In genomic region chr2:121366040-121366439, GRCh38 we compare ENCODE assay signal across 22 cellular contexts.
A peak's percentile ranks its signal among the peaks of the same experiment; 100 is the strongest.
DNase-seq lines count a peak whose midpoint lies in the region; ATAC-seq, FAIRE-seq and TF ChIP-seq lines count a peak whose summit lies in the region.
"Had no signal": no experiment of that assay in that cellular context is flagged by ENCODE, and none has a peak within 500 bp of the region (broad histone marks: within the 10 kb centered on the region; RNA-seq: fewer than 3 reads in every experiment).

No MANE protein-coding gene starts in this region.

- no peak for DNase-seq in natural killer cell
- no peak for DNase-seq in natural killer cell treated with Interleukin-12 subunit alpha and Interleukin-12 subunit beta and Interleukin-15 and Interleukin-18, amount 100 ng/mL, for 72 hours (ENCODE audit: low spot score)
- peak; percentile 49 for DNase-seq in NCI-H82 treated with DMSO at 0.1 percent for 48 hours (lab: John Stamatoyannopoulos, UW; ENCODE audit: unreplicated experiment)
- peak; percentile 15 for DNase-seq in endothelial cell of umbilical vein (ENCODE audit: low read depth, low spot score)
- no peak for DNase-seq in NCI-H1105 (lab: John Stamatoyannopoulos, UW)
- DNase-seq in RCC 7860 (ENCODE audit: low spot score) = no peak
- DNase-seq: ACHN, C1 segment of cervical spinal cord, DMS 273 treated with DMSO at 0.1 percent for 48 hours, DND-41, KBM-7, MV-4-11, NCI-H1417, NCI-H187, NCI-H2227 treated with DMSO at 0.1 percent for 48 hours, NCI-H510A treated with DMSO at 0.1 percent for 48 hours, NCI-H774, PC-9 had no signal

- peaks cover 7 to 17% of the 10 kb centered on the region in 2 experiments for H3K36me3 ChIP-seq in endothelial cell of umbilical vein (ENCODE audit: control insufficient read depth in 2 of 2, extremely low read depth in 1 of 2, insufficient read depth in 2 of 2, low read length in 2 of 2)

- H3K27ac ChIP-seq in endothelial cell of umbilical vein (ENCODE audit: insufficient read depth, low read depth, low read length) = no peak overlapping the region
- H3K27ac ChIP-seq: PC-9, SJSA1 had no signal

- peaks cover 5% of the 10 kb centered on the region in 2 donors for H3K4me1 Mint-ChIP-seq in natural killer cell
- peaks cover 0 to 7% of the 10 kb centered on the region in 2 donors for H3K4me1 Mint-ChIP-seq in natural killer cell treated with Interleukin-12 subunit alpha and Interleukin-12 subunit beta and Interleukin-15 and Interleukin-18, amount 100 ng/mL, for 72 hours (ENCODE audit: low read depth in 2 of 2)

- peaks cover 24% of the 10 kb centered on the region for H3K4me1 ChIP-seq in endothelial cell of umbilical vein (ENCODE audit: control insufficient read depth, extremely low read depth, insufficient read depth, low read length)
- H3K4me1 ChIP-seq: SJSA1 had no signal

- FAIRE-seq in endothelial cell of umbilical vein (lab: Jason Lieb, UNC) = peak; percentile 85
- no peak for FAIRE-seq in RCC 7860 (lab: Jason Lieb, UNC)
- FAIRE-seq: H1, HepG2 had no signal

- no peak overlapping the region for H3K4me3 ChIP-seq in endothelial cell of umbilical vein (replicated peaks in 1 of 3; ENCODE audit: insufficient read depth in 1 of 3, low read depth in 1 of 3, low read length in 3 of 3)
- H3K4me3 ChIP-seq: PC-9, SJSA1 had no signal

- H3K9me3 Mint-ChIP-seq in natural killer cell = no peaks in the 10 kb centered on the region
- no peaks in the 10 kb centered on the region for H3K9me3 Mint-ChIP-seq in natural killer cell treated with Interleukin-12 subunit alpha and Interleukin-12 subunit beta and Interleukin-15 and Interleukin-18, amount 100 ng/mL, for 72 hours

- H3K4me3 Mint-ChIP-seq in natural killer cell = no peak overlapping the region
- H3K4me3 Mint-ChIP-seq in natural killer cell treated with Interleukin-12 subunit alpha and Interleukin-12 subunit beta and Interleukin-15 and Interleukin-18, amount 100 ng/mL, for 72 hours = no peak overlapping the region

- no peaks in the 10 kb centered on the region for H3K27me3 Mint-ChIP-seq in natural killer cell (ENCODE audit: low read depth in 2 of 2)
- H3K27me3 Mint-ChIP-seq in natural killer cell treated with Interleukin-12 subunit alpha and Interleukin-12 subunit beta and Interleukin-15 and Interleukin-18, amount 100 ng/mL, for 72 hours = no peaks in the 10 kb centered on the region

- peaks cover 23% of the 10 kb centered on the region for H3K36me3 Mint-ChIP-seq in natural killer cell
- H3K36me3 Mint-ChIP-seq in natural killer cell treated with Interleukin-12 subunit alpha and Interleukin-12 subunit beta and Interleukin-15 and Interleukin-18, amount 100 ng/mL, for 72 hours = peaks cover 13% of the 10 kb centered on the region

- H3K27me3 ChIP-seq in endothelial cell of umbilical vein (ENCODE audit: control insufficient read depth in 2 of 2, insufficient read depth in 2 of 2, low read length in 2 of 2) = no peaks in the 10 kb centered on the region
- H3K27me3 ChIP-seq: SJSA1 had no signal

- H2AFZ ChIP-seq in endothelial cell of umbilical vein (ENCODE audit: low read depth, low read length) = no peak overlapping the region
- H2AFZ ChIP-seq: PC-9 had no signal

- H3K9ac ChIP-seq in endothelial cell of umbilical vein (replicated peaks; ENCODE audit: extremely low read depth, insufficient read depth, low read length) = no peak overlapping the region

- dilution Hi-C loops in endothelial cell of umbilical vein (cut with MboI; ENCODE audit: extremely low pct_ligation_motif_present, low sequenced_read_pairs) = no loop called here

- no peaks in the 10 kb centered on the region for H3K79me2 ChIP-seq in endothelial cell of umbilical vein (ENCODE audit: control insufficient read depth, insufficient read depth, low read length)

- POLR2A ChIA-PET in endothelial cell of umbilical vein (lab: Charles Lee) = interaction anchor here (0.6 kb wide), 1 partner anchor 13 kb away, joined by 6 read pairs; no protein-coding TSS in a partner anchor

- peak overlapping the region; percentile 55 for H3K4me2 ChIP-seq in endothelial cell of umbilical vein (ENCODE audit: insufficient read depth, low read length)
- H3K4me2 ChIP-seq: PC-9 had no signal

- BruUV-seq in endothelial cell of umbilical vein (replicated peaks; lab: Mats Ljungman, UMichigan) = no TSS peak

- intact Hi-C loops in natural killer cell (cut with micrococcal nuclease) (no loop called here), endothelial cell of umbilical vein (cut with micrococcal nuclease) (no loop called here)

- no peak for TF ChIP-seq POLR2A in endothelial cell of umbilical vein (IDR thresholded peaks at IDR 0.05; ENCODE audit: low read depth, low read length)

- no peaks in the 10 kb centered on the region for H4K20me1 ChIP-seq in endothelial cell of umbilical vein (replicated peaks; ENCODE audit: control insufficient read depth, extremely low read depth, insufficient read depth, low read length)

- H3K27ac Mint-ChIP-seq in natural killer cell = peak overlapping the region; percentile 24 to 58
- H3K27ac Mint-ChIP-seq in natural killer cell treated with Interleukin-12 subunit alpha and Interleukin-12 subunit beta and Interleukin-15 and Interleukin-18, amount 100 ng/mL, for 72 hours = peak overlapping the region in 1 of 2 donors; percentile 63

- ATAC-seq in natural killer cell (no peak), GM19035 (IDR thresholded peaks at IDR 0.05; ENCODE audit: unreplicated experiment) (no peak)
- no peak for ATAC-seq in natural killer cell treated with Interleukin-12 subunit alpha and Interleukin-12 subunit beta and Interleukin-15 and Interleukin-18, amount 100 ng/mL, for 72 hours
- ATAC-seq: HepG2 had no signal

- CTCF ChIA-PET in endothelial cell of umbilical vein (lab: Charles Lee) = interaction anchor here (1.0 to 2.5 kb wide), 4 partner anchors 10 to 36 kb away, joined by 3 to 16 read pairs (median 4); no protein-coding TSS in a partner anchor

- no peaks in the 10 kb centered on the region for H3K9me3 ChIP-seq in endothelial cell of umbilical vein (replicated peaks; ENCODE audit: control insufficient read depth, insufficient read depth, low read length)
- H3K9me3 ChIP-seq: SJSA1 had no signal

- no peaks in the 10 kb centered on the region for H3K9me1 ChIP-seq in endothelial cell of umbilical vein (replicated peaks; ENCODE audit: control insufficient read depth, extremely low read depth, insufficient read depth, low read length)

- no peak for TF ChIP-seq CTCF in natural killer cell (IDR thresholded peaks at IDR 0.05)
- TF ChIP-seq CTCF in endothelial cell of umbilical vein (IDR thresholded peaks at IDR 0.05; ENCODE audit: extremely low read depth in 1 of 2, insufficient read depth in 1 of 2, low read depth in 1 of 2, low read length in 2 of 2) = no peak

TF ChIP-seq in endothelial cell of umbilical vein, 7 proteins besides CTCF, POLR2A, EP300 and RAD21:
- TF ChIP-seq POLR2AphosphoS5 (IDR thresholded peaks at IDR 0.05; ENCODE audit: insufficient read depth, low read depth, low read length) (no peak), GATA2 (IDR thresholded peaks at IDR 0.05; ENCODE audit: insufficient read depth, insufficient read length, low read depth, low read length) (peak; percentile 50)
TF ChIP-seq in endothelial cell of umbilical vein: peak in this region for 1.

Comparison
In these comparisons a context has a peak if more than half of its experiments do, and no peak if none do; other contexts are left out.
1. DNase-seq: peak in NCI-H82 treated with DMSO at 0.1 percent for 48 hours (single experiment) and endothelial cell of umbilical vein (single experiment); none in natural killer cell (single experiment), natural killer cell treated with Interleukin-12 subunit alpha and Interleukin-12 subunit beta and Interleukin-15 and Interleukin-18, amount 100 ng/mL, for 72 hours (single experiment), NCI-H1105 (single experiment) and RCC 7860 (single experiment).